Comparison of ENCODE assay signal across 25 cellular contexts in the genomic region with DNA sequence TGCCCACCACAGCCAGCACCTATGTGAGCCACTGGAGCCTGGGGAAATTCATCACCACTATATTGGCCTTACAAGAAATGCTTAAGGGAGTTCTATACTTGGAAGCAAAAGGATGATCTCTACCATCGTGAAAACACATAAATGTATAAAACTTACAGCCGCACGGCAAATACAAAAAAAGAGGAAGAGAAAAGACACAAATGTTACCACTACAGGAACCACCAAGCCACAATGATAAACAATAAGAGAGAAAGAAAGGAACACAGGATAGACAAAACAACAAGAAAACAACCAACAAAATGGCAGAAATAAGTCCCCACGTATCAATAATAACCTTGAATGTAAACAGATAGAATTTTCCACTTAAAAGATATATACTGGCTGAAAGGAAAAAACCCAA.
"Had no signal": no experiment of that assay in that cellular context is flagged by ENCODE, and none has a peak within 500 bp of the region (broad histone marks: within the 10 kb centered on the region; RNA-seq: fewer than 3 reads in every experiment).

No MANE protein-coding gene starts in this region.

- H3K9me3 ChIP-seq: ascending aorta, body of pancreas had no signal

- H3K4me3 Mint-ChIP-seq: activated CD8-positive, alpha-beta T cell treated with anti-CD3 and anti-CD28 coated beads, Interleukin-2, amount 10 ng/mL, durations not matched to agents 7 days and 5 days; activated naive CD4-positive, alpha-beta T cell treated with anti-CD3 and anti-CD28 coated beads, Interleukin-2, amount 50 U/mL, for 24 hours had no signal

- H3K4me1 Mint-ChIP-seq: activated naive CD4-positive, alpha-beta T cell treated with anti-CD3 and anti-CD28 coated beads, Interleukin-2, amount 50 U/mL, for 24 hours had no signal

- H3K27ac Mint-ChIP-seq: activated CD8-positive, alpha-beta T cell treated with anti-CD3 and anti-CD28 coated beads, Interleukin-2, amount 10 ng/mL, durations not matched to agents 7 days and 5 days; activated naive CD4-positive, alpha-beta T cell treated with anti-CD3 and anti-CD28 coated beads, Interleukin-2, amount 50 U/mL, for 24 hours had no signal

- H3K4me3 ChIP-seq: ascending aorta, body of pancreas had no signal

- H3K27ac ChIP-seq: ascending aorta, body of pancreas, WERI-Rb-1 had no signal

- H3K9me3 Mint-ChIP-seq: activated naive CD4-positive, alpha-beta T cell treated with anti-CD3 and anti-CD28 coated beads, Interleukin-2, amount 50 U/mL, for 24 hours had no signal

- ATAC-seq: activated CD4-positive, CD25-positive, alpha-beta regulatory T cell treated with anti-CD3 and anti-CD28 coated beads, Interleukin-2, amount 50 U/mL, for 24 hours; activated CD8-positive, alpha-beta T cell treated with anti-CD3 and anti-CD28 coated beads, Interleukin-2, amount 10 ng/mL, durations not matched to agents 7 days and 5 days; body of pancreas had no signal

- H3K4me1 ChIP-seq: ascending aorta, body of pancreas had no signal

- DNase-seq: activated CD4-positive, alpha-beta T cell treated with anti-CD3 and anti-CD28 coated beads for 4 hours; activated CD4-positive, alpha-beta T cell treated with anti-CD3 and anti-CD28 coated beads, Interleukin-2, amount 50 U/mL, for 4 hours; activated CD8-positive, alpha-beta memory T cell treated with anti-CD3 and anti-CD28 coated beads, Interleukin-2, amount 50 U/mL, for 48 hours; activated effector memory CD4-positive, alpha-beta T cell treated with Interleukin-2 at 50 U/mL for 16 hours; activated naive CD4-positive, alpha-beta T cell; activated T-cell treated with anti-CD3 and anti-CD28 coated beads, Interleukin-2, amount 50 U/mL, for 1 hour; amniotic stem cell; body of pancreas; central memory CD4-positive, alpha-beta T cell; KG1; NCI-H1092; NCI-H1417; NCI-H1930; NCI-H2107; NCI-H2171 treated with DMSO at 0.1 percent for 48 hours; NCI-H226; NCI-H510A treated with DMSO at 0.1 percent for 48 hours; NCI-H69; SIG-M5; T-helper 1 cell; WERI-Rb-1 had no signal

- H3K27me3 ChIP-seq: ascending aorta, body of pancreas had no signal

- H3K36me3 ChIP-seq: ascending aorta, WERI-Rb-1 had no signal
